Comparison of ENCODE assay signal across 1 cellular context in genomic region chr1:232655041-232655745, GRCh38.
TF ChIP-seq lines count a peak whose summit lies in the region.

No MANE protein-coding gene starts in this region.

TF ChIP-seq in GM12878, 131 proteins besides CTCF, POLR2A, EP300 and RAD21 (continued from another document and continues in another):
- TF ChIP-seq USF1 (IDR thresholded peaks at IDR 0.05; ENCODE audit: borderline replicate concordance, extremely low read length, insufficient read depth, low read depth, low read length) (no peak), ATF7 (IDR thresholded peaks at IDR 0.05; ENCODE audit: low read depth) (peak; percentile 30; the same call in 1 of the 2 replicates), IKZF2 (IDR thresholded peaks at IDR 0.05) (peak; percentile 14 to 30; a peak in 2 of 4 replicates), NFYA (IDR thresholded peaks at IDR 0.05; ENCODE audit: borderline replicate concordance, low read depth, low read length) (no peak), TAF1 (IDR thresholded peaks at IDR 0.05; ENCODE audit: borderline replicate concordance, low read depth, low read length) (no peak), SPI1 (IDR thresholded peaks at IDR 0.05; ENCODE audit: borderline replicate concordance, insufficient read depth, low read depth, low read length) (peak; percentile 86), FOS (IDR thresholded peaks at IDR 0.05; ENCODE audit: borderline replicate concordance, extremely low read depth, insufficient read length) (no peak), STAT1 (conservative IDR thresholded peaks at IDR 0.05) (no peak), CBFB (IDR thresholded peaks at IDR 0.05; ENCODE audit: low read depth) (peak; percentile 44; the same call in 1 of the 2 replicates), PKNOX1 (IDR thresholded peaks at IDR 0.05) (no peak), SUPT20H (IDR thresholded peaks at IDR 0.05; ENCODE audit: borderline replicate concordance, control insufficient read depth, low read depth, low read length) (no peak), KAT2A (conservative IDR thresholded peaks at IDR 0.05; ENCODE audit: control insufficient read depth, low read depth, low read length) (no peak), ZBED1 (IDR thresholded peaks at IDR 0.05; ENCODE audit: borderline replicate concordance) (no peak), RBBP5 (conservative IDR thresholded peaks at IDR 0.05) (no peak), CBX5 (IDR thresholded peaks at IDR 0.05; ENCODE audit: low read depth) (no peak), TCF3 (IDR thresholded peaks at IDR 0.05; ENCODE audit: borderline replicate concordance, insufficient read depth, low read depth, low read length) (no peak), HCFC1 (IDR thresholded peaks at IDR 0.05; ENCODE audit: low read length) (no peak), YBX1 (IDR thresholded peaks at IDR 0.05) (no peak), IRF5 (IDR thresholded peaks at IDR 0.05; ENCODE audit: borderline replicate concordance) (no peak), HDAC6 (IDR thresholded peaks at IDR 0.05; ENCODE audit: unreplicated experiment) (no peak), ZNF384 (IDR thresholded peaks at IDR 0.05; ENCODE audit: borderline replicate concordance, low read depth, low read length) (no peak), CEBPZ (IDR thresholded peaks at IDR 0.05; ENCODE audit: low read depth, low read length) (no peak), NR2C2 (IDR thresholded peaks at IDR 0.05; ENCODE audit: borderline replicate concordance, control insufficient read depth, insufficient read length, low read depth) (no peak), E4F1 (IDR thresholded peaks at IDR 0.05; ENCODE audit: borderline replicate concordance, partially characterized antibody) (no peak), JUNB (IDR thresholded peaks at IDR 0.05) (no peak), MEF2B (IDR thresholded peaks at IDR 0.05; ENCODE audit: partially characterized antibody, poor library complexity, severe bottlenecking) (no peak), PML (IDR thresholded peaks at IDR 0.05; ENCODE audit: low read length) (no peak), EGR1 (IDR thresholded peaks at IDR 0.05; ENCODE audit: borderline replicate concordance in 1 of 2, low read depth in 2 of 2, low read length in 2 of 2) (no peak), SKIL (IDR thresholded peaks at IDR 0.05; ENCODE audit: low read depth, poor library complexity, severe bottlenecking) (no peak), YY1 (IDR thresholded peaks at IDR 0.05; ENCODE audit: low read depth, low read length) (no peak), BMI1 (IDR thresholded peaks at IDR 0.05; ENCODE audit: borderline replicate concordance) (no peak), DPF2 (IDR thresholded peaks at IDR 0.05) (no peak), NFXL1 (IDR thresholded peaks at IDR 0.05; ENCODE audit: borderline replicate concordance) (no peak), TCF12 (IDR thresholded peaks at IDR 0.05; ENCODE audit: low read depth, low read length) (no peak), CREB1 (IDR thresholded peaks at IDR 0.05; ENCODE audit: low read depth) (no peak), ZNF687 (IDR thresholded peaks at IDR 0.05) (no peak), RELA (IDR thresholded peaks at IDR 0.05; ENCODE audit: borderline replicate concordance, partially characterized antibody) (no peak), ZNF274 (IDR thresholded peaks at IDR 0.05; ENCODE audit: insufficient read depth, insufficient read length) (no peak), SP1 (IDR thresholded peaks at IDR 0.05; ENCODE audit: low read depth, low read length) (no peak), SREBF1 (IDR thresholded peaks at IDR 0.05; ENCODE audit: low read length) (no peak), IKZF1 (conservative IDR thresholded peaks at IDR 0.05) (0 out of 2 replicates have a peak, but pooled peaks have one; percentile 16), SRF (IDR thresholded peaks at IDR 0.05; ENCODE audit: low read depth in 2 of 2, low read length in 2 of 2) (no peak), TARDBP (IDR thresholded peaks at IDR 0.05; ENCODE audit: borderline replicate concordance) (no peak), LARP7 (IDR thresholded peaks at IDR 0.05) (no peak), SREBF2 (IDR thresholded peaks at IDR 0.05; ENCODE audit: low read length) (no peak), ZNF24 (IDR thresholded peaks at IDR 0.05) (no peak), BRCA1 (IDR thresholded peaks at IDR 0.05; ENCODE audit: low read depth, low read length) (no peak), ELK1 (IDR thresholded peaks at IDR 0.05; ENCODE audit: low read depth, low read length) (no peak), USF2 (IDR thresholded peaks at IDR 0.05; ENCODE audit: borderline replicate concordance, low read depth, low read length) (no peak), ZZZ3 (IDR thresholded peaks at IDR 0.05; ENCODE audit: control insufficient read depth, insufficient read length, low read depth) (no peak), MTA2 (IDR thresholded peaks at IDR 0.05; ENCODE audit: low read depth) (peak; percentile 19; the same call in 1 of the 2 replicates)
